7 cellular contexts compared by ENCODE assay signal in the genomic region with DNA sequence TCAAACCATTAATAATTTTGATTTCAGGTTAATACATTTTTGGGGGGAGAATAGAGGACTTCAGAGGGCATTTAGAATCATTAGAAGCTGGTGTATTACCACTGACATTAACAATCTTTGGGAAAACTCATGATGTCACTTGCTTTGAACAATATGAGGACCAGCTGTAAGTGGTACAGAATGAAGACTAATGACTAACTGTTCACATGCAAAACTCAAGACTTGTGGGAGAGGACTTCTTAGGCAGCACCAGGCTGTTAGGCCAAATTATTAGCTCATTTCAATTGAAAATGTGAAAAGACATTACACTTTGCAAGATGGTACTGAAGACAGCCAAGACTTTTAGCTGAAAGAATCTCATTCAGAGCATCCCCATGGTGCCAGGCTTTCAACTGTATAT.
"Had no signal": no experiment of that assay in that cellular context is flagged by ENCODE, and none has a peak within 500 bp of the region (broad histone marks: within the 10 kb centered on the region; RNA-seq: fewer than 3 reads in every experiment).

No MANE protein-coding gene starts in this region.

- H3K36me3 ChIP-seq: HAP-1 had no signal

- H3K9me3 ChIP-seq: HAP-1 had no signal

- H2AFZ ChIP-seq: GM23248 had no signal

- H3K4me3 ChIP-seq: GM23248, HAP-1 had no signal

- DNase-seq: GM23248, GOT3, H7, KBM-7 had no signal

- H3K9ac ChIP-seq: GM23248 had no signal

- ATAC-seq: HepG2 had no signal

- H3K27ac ChIP-seq: GM23248, HL-60 had no signal

- FAIRE-seq: HepG2 had no signal

- H3K4me1 ChIP-seq: HAP-1 had no signal
